2 cellular contexts compared by ENCODE assay signal in the genomic region with DNA sequence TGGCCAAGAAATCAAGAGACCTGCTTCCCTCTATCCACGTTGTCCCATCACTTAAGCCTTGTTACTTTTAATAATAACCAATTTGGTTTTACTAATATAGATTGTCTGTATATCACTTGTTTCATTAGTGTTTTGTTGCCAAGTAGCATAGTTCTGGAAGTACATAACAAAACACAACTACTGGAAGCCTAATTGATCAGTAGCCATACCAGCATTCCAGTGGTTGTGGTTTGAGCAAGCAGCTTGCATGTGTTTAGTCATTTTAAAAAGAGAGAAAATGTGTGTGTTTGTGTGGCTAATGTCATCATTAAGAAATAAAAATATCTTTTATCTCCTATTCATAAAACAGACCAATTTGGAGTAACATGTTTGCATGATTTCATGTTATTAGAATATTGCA.
TF ChIP-seq lines count a peak whose summit lies in the region.

No MANE protein-coding gene starts in this region.

TF ChIP-seq in A549, 52 proteins besides CTCF, POLR2A, EP300 and RAD21 (continued from another document):
- TF ChIP-seq, protein P1, sequence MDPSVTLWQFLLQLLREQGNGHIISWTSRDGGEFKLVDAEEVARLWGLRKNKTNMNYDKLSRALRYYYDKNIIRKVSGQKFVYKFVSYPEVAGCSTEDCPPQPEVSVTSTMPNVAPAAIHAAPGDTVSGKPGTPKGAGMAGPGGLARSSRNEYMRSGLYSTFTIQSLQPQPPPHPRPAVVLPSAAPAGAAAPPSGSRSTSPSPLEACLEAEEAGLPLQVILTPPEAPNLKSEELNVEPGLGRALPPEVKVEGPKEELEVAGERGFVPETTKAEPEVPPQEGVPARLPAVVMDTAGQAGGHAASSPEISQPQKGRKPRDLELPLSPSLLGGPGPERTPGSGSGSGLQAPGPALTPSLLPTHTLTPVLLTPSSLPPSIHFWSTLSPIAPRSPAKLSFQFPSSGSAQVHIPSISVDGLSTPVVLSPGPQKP (IDR thresholded peaks at IDR 0.05; ENCODE audit: low read depth, low read length), result no peak
- no peak for TF ChIP-seq ZSCAN20 (CRISPR knock-in tag; IDR thresholded peaks at IDR 0.05)
- TF ChIP-seq MAZ (IDR thresholded peaks at IDR 0.05; ENCODE audit: borderline replicate concordance, low read depth, low read length), result no peak
- TF ChIP-seq TP53 (CRISPR knock-in tag; IDR thresholded peaks at IDR 0.05), result no peak
- TF ChIP-seq, protein P2, sequence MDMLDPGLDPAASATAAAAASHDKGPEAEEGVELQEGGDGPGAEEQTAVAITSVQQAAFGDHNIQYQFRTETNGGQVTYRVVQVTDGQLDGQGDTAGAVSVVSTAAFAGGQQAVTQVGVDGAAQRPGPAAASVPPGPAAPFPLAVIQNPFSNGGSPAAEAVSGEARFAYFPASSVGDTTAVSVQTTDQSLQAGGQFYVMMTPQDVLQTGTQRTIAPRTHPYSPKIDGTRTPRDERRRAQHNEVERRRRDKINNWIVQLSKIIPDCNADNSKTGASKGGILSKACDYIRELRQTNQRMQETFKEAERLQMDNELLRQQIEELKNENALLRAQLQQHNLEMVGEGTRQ (IDR thresholded peaks at IDR 0.05), result no peak
- TF ChIP-seq BHLHE40 (IDR thresholded peaks at IDR 0.05; ENCODE audit: low read depth, low read length), result no peak

TF ChIP-seq in GM12878, 131 proteins besides CTCF, POLR2A, EP300 and RAD21 (continued from another document):
- TF ChIP-seq RUNX3 (IDR thresholded peaks at IDR 0.05; ENCODE audit: low read length), result peak; percentile 20; the same call in 1 of the 2 replicates
- TF ChIP-seq ZNF384 (IDR thresholded peaks at IDR 0.05; ENCODE audit: borderline replicate concordance, low read depth, low read length), result no peak
